24 cellular contexts compared by ENCODE assay signal in genomic region chr3:176795897-176796296, GRCh38.
DNase-seq lines count a peak whose midpoint lies in the region; ATAC-seq and TF ChIP-seq lines count a peak whose summit lies in the region.
"Had no signal": no experiment of that assay in that cellular context is flagged by ENCODE, and none has a peak within 500 bp of the region (broad histone marks: within the 10 kb centered on the region; RNA-seq: fewer than 3 reads in every experiment).

No MANE protein-coding gene starts in this region.

- H3K27me3 ChIP-seq in endodermal cell (ENCODE audit: control insufficient read depth, insufficient read depth, low read length, poor library complexity, severe bottlenecking) (no peaks in the 10 kb centered on the region), smooth muscle cell (ENCODE audit: low read depth) (no peaks in the 10 kb centered on the region)
- H3K27me3 ChIP-seq: transverse colon had no signal

- H3K4me3 Mint-ChIP-seq in endodermal cell, result peak overlapping the region; percentile 17
- H3K4me3 Mint-ChIP-seq: activated naive CD4-positive, alpha-beta T cell treated with anti-CD3 and anti-CD28 coated beads for 36 hours; CD8-positive, alpha-beta T cell; T-helper 17 cell had no signal

- H3K36me3 Mint-ChIP-seq in endodermal cell (ENCODE audit: low read depth), result no peaks in the 10 kb centered on the region
- H3K36me3 Mint-ChIP-seq: CD8-positive, alpha-beta T cell had no signal

- H3K9me3 ChIP-seq in endodermal cell (ENCODE audit: control insufficient read depth, low read length) (peaks cover 8% of the 10 kb centered on the region), smooth muscle cell (replicated peaks; ENCODE audit: low read depth) (no peaks in the 10 kb centered on the region)
- H3K9me3 ChIP-seq: transverse colon had no signal

- H3K36me3 ChIP-seq in endodermal cell (ENCODE audit: control insufficient read depth, insufficient read depth, low read length) (no peaks in the 10 kb centered on the region), smooth muscle cell (ENCODE audit: low read depth) (no peaks in the 10 kb centered on the region)
- H3K36me3 ChIP-seq: transverse colon had no signal

- no peaks in the 10 kb centered on the region for H4K20me1 ChIP-seq in smooth muscle cell (ENCODE audit: low read depth)

- H3K4me1 ChIP-seq in endodermal cell (ENCODE audit: control insufficient read depth, insufficient read depth, low read length) (peaks cover 13% of the 10 kb centered on the region), smooth muscle cell (ENCODE audit: low read depth) (no peaks in the 10 kb centered on the region)

- peak overlapping the region; percentile 65 for H3K4me3 ChIP-seq in endodermal cell (ENCODE audit: low read length)
- H3K4me3 ChIP-seq in smooth muscle cell, result no peak overlapping the region
- H3K4me3 ChIP-seq: GM12878, transverse colon had no signal

- H3K79me2 ChIP-seq in smooth muscle cell (ENCODE audit: low read depth), result no peaks in the 10 kb centered on the region

- H3K9me3 Mint-ChIP-seq in endodermal cell, result peaks cover 7% of the 10 kb centered on the region
- H3K9me3 Mint-ChIP-seq: activated naive CD4-positive, alpha-beta T cell treated with anti-CD3 and anti-CD28 coated beads for 36 hours; CD8-positive, alpha-beta T cell had no signal

- H3K9ac ChIP-seq in endodermal cell (ENCODE audit: extremely low read depth, low read length, poor library complexity, severe bottlenecking) (no peak overlapping the region), smooth muscle cell (ENCODE audit: low read depth) (no peak overlapping the region)

- 40% methylated on average over 2 of the region's 2 CpGs; no CpG with 5 or more reads in 1 of the 2 experiments for WGBS in endodermal cell (ENCODE audit: insufficient coverage in 1 of 2, insufficient read length in 1 of 2), 2 experiments
- 47% methylated on average over 2 of the region's 2 CpGs for WGBS in smooth muscle cell (ENCODE audit: low lambda C conversion rate)

- TF ChIP-seq CTCF in endodermal cell (conservative IDR thresholded peaks at IDR 0.05) (no peak), smooth muscle cell (IDR thresholded peaks at IDR 0.05; ENCODE audit: borderline replicate concordance, insufficient read depth, poor library complexity, severe bottlenecking) (no peak)

- peaks cover 50% of the 10 kb centered on the region for H3K4me1 Mint-ChIP-seq in endodermal cell

- peak in 2 of 3 experiments; percentile 24 to 40 for DNase-seq in NCI-H1417 (lab: John Stamatoyannopoulos, UW)
- DNase-seq in NCI-H1417 treated with DMSO at 0.1 percent for 48 hours (lab: John Stamatoyannopoulos, UW), result no peak
- DNase-seq in NCI-H526 (lab: John Stamatoyannopoulos, UW), result peak; percentile 5 to 22
- DNase-seq in endodermal cell, result no peak
- no peak for DNase-seq in smooth muscle cell (lab: John Stamatoyannopoulos, UW; ENCODE audit: unreplicated experiment)
- DNase-seq in activated CD4-positive, CD25-positive, alpha-beta regulatory T cell (lab: John Stamatoyannopoulos, UW), result no peak
- DNase-seq in germinal center (ENCODE audit: low spot score), result no peak
- DNase-seq: 8988T; activated CD4-positive, alpha-beta T cell treated with anti-CD3 and anti-CD28 coated beads for 4 hours; activated CD8-positive, alpha-beta memory T cell treated with anti-CD3 and anti-CD28 coated beads for 24 hours; activated naive CD4-positive, alpha-beta T cell treated with anti-CD3 and anti-CD28 coated beads for 36 hours; activated T-cell treated with anti-CD3 and anti-CD28 coated beads, Interleukin-2, amount 50 U/mL, for 48 hours; CD8-positive, alpha-beta T cell; glutamatergic neuron; H7; mammary epithelial cell; NCI-H1092; NCI-H2107; NCI-H524 treated with DMSO at 0.1 percent for 48 hours; stimulated activated CD8-positive, alpha-beta memory T cell treated with anti-CD3 and anti-CD28 coated beads, Interleukin-4, amount 100 ng/mL, for 48 hours; T-helper 17 cell; transverse colon had no signal

- H3F3A ChIP-seq in smooth muscle cell (ENCODE audit: low read depth), result peaks cover 3% of the 10 kb centered on the region

- H3K4me2 ChIP-seq in smooth muscle cell, result peak overlapping the region; percentile 69

- no peaks in the 10 kb centered on the region for H3K27me3 Mint-ChIP-seq in endodermal cell (ENCODE audit: insufficient read depth)

- H3K27ac ChIP-seq in endodermal cell (ENCODE audit: low read depth, low read length) (no peak overlapping the region), smooth muscle cell (ENCODE audit: low read depth) (peak overlapping the region; percentile 7)
- H3K27ac ChIP-seq: transverse colon had no signal

- H2AFZ ChIP-seq in smooth muscle cell (ENCODE audit: low read depth), result no peak overlapping the region

- no peak overlapping the region for H3K27ac Mint-ChIP-seq in endodermal cell
- H3K27ac Mint-ChIP-seq: activated naive CD4-positive, alpha-beta T cell treated with anti-CD3 and anti-CD28 coated beads for 36 hours; CD8-positive, alpha-beta T cell; T-helper 17 cell had no signal

- no peak for ATAC-seq in HG02970 (IDR thresholded peaks at IDR 0.05; ENCODE audit: low FRiP score, unreplicated experiment)
- ATAC-seq: CD8-positive, alpha-beta T cell; GM12878; T-helper 17 cell had no signal

Comparison
In these comparisons a context has a peak if more than half of its experiments do, and no peak if none do; other contexts are left out.
1. DNase-seq: peak in NCI-H1417 (2 of 3) and NCI-H526 (2 of 2); none in NCI-H1417 treated with DMSO at 0.1 percent for 48 hours (single experiment), endodermal cell (single experiment), smooth muscle cell (single experiment), activated CD4-positive, CD25-positive, alpha-beta regulatory T cell (0 of 4) and germinal center (single experiment).